Comparison of ENCODE assay signal across 8 cellular contexts in genomic region chr2:177906041-177906718, GRCh38.
DNase-seq lines count a peak whose midpoint lies in the region; ATAC-seq and TF ChIP-seq lines count a peak whose summit lies in the region.

No MANE protein-coding gene starts in this region.

- CTCF ChIA-PET in CD4-positive, alpha-beta T cell (lab: Charles Lee): no interaction called here
- CTCF ChIA-PET in activated CD4-positive, alpha-beta memory T cell treated with anti-CD3 and anti-CD28 coated beads for 36 hours (lab: Charles Lee): interaction anchor here (0.6 to 0.9 kb wide), 4 partner anchors 8 to 94 kb away, joined by 3 to 4 read pairs (median 3); no protein-coding TSS in a partner anchor

- H3K36me3 Mint-ChIP-seq in CD4-positive, alpha-beta T cell (ENCODE audit: low read depth): no peaks in the 10 kb centered on the region
- no peaks in the 10 kb centered on the region for H3K36me3 Mint-ChIP-seq in activated CD4-positive, alpha-beta memory T cell treated with anti-CD3 and anti-CD28 coated beads for 36 hours
- H3K36me3 Mint-ChIP-seq in endothelial cell (ENCODE audit: low read depth, unreplicated experiment) (no peaks in the 10 kb centered on the region), natural killer cell (no peaks in the 10 kb centered on the region)

- H3K4me1 Mint-ChIP-seq in CD4-positive, alpha-beta T cell (ENCODE audit: low read depth): no peaks in the 10 kb centered on the region
- H3K4me1 Mint-ChIP-seq in activated CD4-positive, alpha-beta memory T cell treated with anti-CD3 and anti-CD28 coated beads for 36 hours (ENCODE audit: low read depth): no peaks in the 10 kb centered on the region
- H3K4me1 Mint-ChIP-seq in endothelial cell (ENCODE audit: unreplicated experiment): peaks cover 10% of the 10 kb centered on the region
- peaks cover 0 to 10% of the 10 kb centered on the region in 2 donors for H3K4me1 Mint-ChIP-seq in natural killer cell
- peaks cover 5% of the 10 kb centered on the region for H3K4me1 Mint-ChIP-seq in stimulated activated naive CD8-positive, alpha-beta T cell treated with anti-CD3 and anti-CD28 coated beads, Interleukin-15, amount 100 ng/mL, for 72 hours

- ATAC-seq in CD4-positive, alpha-beta T cell (ENCODE audit: poor library complexity): peak; percentile 68
- ATAC-seq in GM19324 (IDR thresholded peaks at IDR 0.05; ENCODE audit: low FRiP score, unreplicated experiment) (peak; percentile 91), HG03342 (IDR thresholded peaks at IDR 0.05; ENCODE audit: unreplicated experiment) (peak; percentile 93), natural killer cell (peak; percentile 75 to 95 (median 77))
- peak; percentile 88 for ATAC-seq in stimulated activated naive CD8-positive, alpha-beta T cell treated with anti-CD3 and anti-CD28 coated beads, Interleukin-15, amount 100 ng/mL, for 72 hours

- no peak overlapping the region for H3K27ac Mint-ChIP-seq in CD4-positive, alpha-beta T cell
- no peak overlapping the region for H3K27ac Mint-ChIP-seq in activated CD4-positive, alpha-beta memory T cell treated with anti-CD3 and anti-CD28 coated beads for 36 hours
- H3K27ac Mint-ChIP-seq in endothelial cell (ENCODE audit: unreplicated experiment) (no peak overlapping the region), natural killer cell (no peak overlapping the region)
- no peak overlapping the region for H3K27ac Mint-ChIP-seq in stimulated activated naive CD8-positive, alpha-beta T cell treated with anti-CD3 and anti-CD28 coated beads, Interleukin-15, amount 100 ng/mL, for 72 hours

- no peak overlapping the region for H3K27ac ChIP-seq in CD4-positive, alpha-beta T cell (ENCODE audit: low read depth, low read length)

- POLR2A ChIA-PET in CD4-positive, alpha-beta T cell (lab: Charles Lee): no interaction called here
- POLR2A ChIA-PET in activated CD4-positive, alpha-beta memory T cell treated with anti-CD3 and anti-CD28 coated beads for 36 hours (lab: Charles Lee): no interaction called here

- H3K27me3 Mint-ChIP-seq in CD4-positive, alpha-beta T cell: no peaks in the 10 kb centered on the region
- peaks cover 2% of the 10 kb centered on the region for H3K27me3 Mint-ChIP-seq in activated CD4-positive, alpha-beta memory T cell treated with anti-CD3 and anti-CD28 coated beads for 36 hours
- no peaks in the 10 kb centered on the region for H3K27me3 Mint-ChIP-seq in endothelial cell (ENCODE audit: unreplicated experiment)
- no peaks in the 10 kb centered on the region for H3K27me3 Mint-ChIP-seq in natural killer cell (ENCODE audit: low read depth in 2 of 2)
- H3K27me3 Mint-ChIP-seq in stimulated activated naive CD8-positive, alpha-beta T cell treated with anti-CD3 and anti-CD28 coated beads, Interleukin-15, amount 100 ng/mL, for 72 hours: no peaks in the 10 kb centered on the region

- intact Hi-C loops in CD4-positive, alpha-beta T cell (cut with DNase I, micrococcal nuclease): loop anchor here in 1 of 2 experiments (5.0 kb wide), 1 partner anchor 511 kb away; no protein-coding TSS in a partner anchor
- intact Hi-C loops in activated CD4-positive, alpha-beta memory T cell treated with anti-CD3 and anti-CD28 coated beads for 36 hours (cut with micrococcal nuclease): loop anchor here (10.0 kb wide), 1 partner anchor 121 kb away; no protein-coding TSS in a partner anchor
- intact Hi-C loops in natural killer cell (cut with micrococcal nuclease): no loop called here

- H3K4me3 Mint-ChIP-seq in CD4-positive, alpha-beta T cell: no peak overlapping the region
- H3K4me3 Mint-ChIP-seq in activated CD4-positive, alpha-beta memory T cell treated with anti-CD3 and anti-CD28 coated beads for 36 hours: no peak overlapping the region
- no peak overlapping the region for H3K4me3 Mint-ChIP-seq in endothelial cell (ENCODE audit: unreplicated experiment)
- H3K4me3 Mint-ChIP-seq in natural killer cell: no peak overlapping the region
- H3K4me3 Mint-ChIP-seq in stimulated activated naive CD8-positive, alpha-beta T cell treated with anti-CD3 and anti-CD28 coated beads, Interleukin-15, amount 100 ng/mL, for 72 hours: no peak overlapping the region

- TF ChIP-seq CTCF in CD4-positive, alpha-beta T cell (IDR thresholded peaks at IDR 0.05): peak; percentile 73
- TF ChIP-seq CTCF in endothelial cell (IDR thresholded peaks at IDR 0.05; ENCODE audit: unreplicated experiment) (peak; percentile 90), natural killer cell (IDR thresholded peaks at IDR 0.05) (peak; percentile 73)

- H3K27me3 ChIP-seq in CD4-positive, alpha-beta T cell (ENCODE audit: control insufficient read depth, insufficient read depth, low read length): no peaks in the 10 kb centered on the region

- H3K9me3 ChIP-seq in CD4-positive, alpha-beta T cell (ENCODE audit: control insufficient read depth, low read length): no peaks in the 10 kb centered on the region

- DNase-seq in CD4-positive, alpha-beta T cell: peak; percentile 21 to 54 (median 42)
- DNase-seq in NCI-H345 treated with DMSO at 0.1 percent for 48 hours (lab: John Stamatoyannopoulos, UW; ENCODE audit: unreplicated experiment): peak; percentile 71
- peak; percentile 79 for DNase-seq in activated CD4-positive, alpha-beta memory T cell treated with anti-CD3 and anti-CD28 coated beads for 36 hours
- DNase-seq in endothelial cell (ENCODE audit: low spot score): peak; percentile 82
- peak; percentile 44 for DNase-seq in natural killer cell
- peak; percentile 72 to 75 for DNase-seq in stimulated activated naive CD8-positive, alpha-beta T cell treated with anti-CD3 and anti-CD28 coated beads, Interleukin-15, amount 100 ng/mL, for 72 hours

- no peaks in the 10 kb centered on the region for H3K9me3 Mint-ChIP-seq in CD4-positive, alpha-beta T cell
- no peaks in the 10 kb centered on the region for H3K9me3 Mint-ChIP-seq in activated CD4-positive, alpha-beta memory T cell treated with anti-CD3 and anti-CD28 coated beads for 36 hours
- H3K9me3 Mint-ChIP-seq in endothelial cell (ENCODE audit: unreplicated experiment): no peaks in the 10 kb centered on the region
- H3K9me3 Mint-ChIP-seq in natural killer cell: no peaks in the 10 kb centered on the region
- no peaks in the 10 kb centered on the region for H3K9me3 Mint-ChIP-seq in stimulated activated naive CD8-positive, alpha-beta T cell treated with anti-CD3 and anti-CD28 coated beads, Interleukin-15, amount 100 ng/mL, for 72 hours
